12 cellular contexts compared by ENCODE assay signal in the genomic region with DNA sequence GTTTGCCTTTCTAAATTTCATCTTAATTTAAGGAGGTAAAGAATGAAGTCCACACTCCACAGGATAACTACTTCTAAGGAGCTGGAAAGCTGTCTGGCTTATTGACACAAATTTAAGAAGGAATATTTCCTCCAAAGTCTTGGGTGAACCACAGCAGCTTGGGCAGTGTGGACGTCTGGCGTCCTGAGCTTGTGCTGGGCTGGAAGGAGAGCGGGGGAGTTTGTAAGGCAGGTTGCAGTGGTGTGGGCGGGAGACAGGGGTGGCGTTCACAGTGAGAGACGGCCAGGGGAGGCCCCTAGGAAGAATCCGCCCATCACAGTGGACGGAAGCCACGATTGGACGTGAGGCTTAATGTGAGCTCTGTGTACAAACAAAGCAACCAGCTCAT. TPM values are rescaled to one million over a fixed set of nuclear protein-coding genes. Genes with fewer than 3 reads are reported as not detected.
A peak's percentile ranks its signal among the peaks of the same experiment; 100 is the strongest.
DNase-seq lines count a peak whose midpoint lies in the region; ATAC-seq and TF ChIP-seq lines count a peak whose summit lies in the region.
"Had no signal": no experiment of that assay in that cellular context is flagged by ENCODE, and none has a peak within 500 bp of the region (broad histone marks: within the 10 kb centered on the region; RNA-seq: fewer than 3 reads in every experiment).

No MANE protein-coding gene starts in this region.

- H3K9me3 ChIP-seq in lower lobe of right lung = no peaks in the 10 kb centered on the region
- H3K9me3 ChIP-seq in upper lobe of right lung = no peaks in the 10 kb centered on the region
- H3K9me3 ChIP-seq: transverse colon had no signal

- H3K36me3 ChIP-seq in lower lobe of right lung (peaks cover 36% of the 10 kb centered on the region), upper lobe of right lung (peaks cover 28% of the 10 kb centered on the region)

- H3K27me3 ChIP-seq in lower lobe of right lung (ENCODE audit: low read depth) (no peaks in the 10 kb centered on the region), upper lobe of right lung (no peaks in the 10 kb centered on the region)
- H3K27me3 ChIP-seq: transverse colon had no signal

- TF ChIP-seq CTCF in choroid plexus epithelial cell (conservative IDR thresholded peaks at IDR 0.05; ENCODE audit: low read depth, low read length) (no peak), lower lobe of right lung (IDR thresholded peaks at IDR 0.05) (no peak), upper lobe of right lung (IDR thresholded peaks at IDR 0.05) (no peak)

- ATAC-seq in lower lobe of right lung (peak; percentile 70 to 83), upper lobe of right lung (peak; percentile 70)

- intact Hi-C loops in lower lobe of right lung (cut with DNase I) (no loop called here), upper lobe of right lung (cut with DNase I) (no loop called here)

- H3K4me3 ChIP-seq in choroid plexus epithelial cell (ENCODE audit: low read depth, low read length) (peak overlapping the region; percentile 28), lower lobe of right lung (peak overlapping the region; percentile 17), upper lobe of right lung (peak overlapping the region; percentile 9)

- DNase-seq in NCI-H526 treated with DMSO at 0.1 percent for 48 hours (lab: John Stamatoyannopoulos, UW) (peak; percentile 16), choroid plexus epithelial cell (ENCODE audit: low read depth) (peak; percentile 89), lower lobe of right lung (no peak), upper lobe of right lung (peak; percentile 48), NCI-H446 treated with DMSO at 0.1 percent for 48 hours (lab: John Stamatoyannopoulos, UW) (no peak), NCI-H345 treated with DMSO at 0.1 percent for 48 hours (lab: John Stamatoyannopoulos, UW; ENCODE audit: unreplicated experiment) (no peak), NCI-H2029 (lab: John Stamatoyannopoulos, UW) (no peak), NCI-H2171 treated with DMSO at 0.1 percent for 48 hours (lab: John Stamatoyannopoulos, UW) (no peak)
- DNase-seq: activated CD4-positive, alpha-beta T cell treated with anti-CD3 and anti-CD28 coated beads, Interleukin-2, amount 10 ng/mL, durations not matched to agents 7 days and 5 days; NCI-H2081; occipital lobe; transverse colon had no signal

- no peaks in the 10 kb centered on the region for H3K4me1 ChIP-seq in lower lobe of right lung
- H3K4me1 ChIP-seq in upper lobe of right lung = no peaks in the 10 kb centered on the region
- H3K4me1 ChIP-seq: transverse colon had no signal

- H3K27ac ChIP-seq in lower lobe of right lung (no peak overlapping the region), upper lobe of right lung (no peak overlapping the region)

RNA-seq across cellular contexts. Expression of gene ADI1, which starts 25.7 kb away (rescaled TPM):
- 60.2 TPM for total RNA-seq in lower lobe of right lung
- total RNA-seq in upper lobe of right lung = 66.8 TPM

Comparison
In these comparisons a context has a peak if more than half of its experiments do, and no peak if none do; other contexts are left out.
1. DNase-seq: peak in NCI-H526 treated with DMSO at 0.1 percent for 48 hours (single experiment), choroid plexus epithelial cell (single experiment) and upper lobe of right lung (single experiment); none in lower lobe of right lung (single experiment), NCI-H446 treated with DMSO at 0.1 percent for 48 hours (single experiment), NCI-H345 treated with DMSO at 0.1 percent for 48 hours (single experiment), NCI-H2029 (single experiment) and NCI-H2171 treated with DMSO at 0.1 percent for 48 hours (single experiment).
2. Peak in every context shown above with its lines, with median percentiles within 50 percentile points of each other: H3K4me3 ChIP-seq.